ENCODE assay signal across 17 cellular contexts in genomic region chr11:1126935-1127663, GRCh38. TPM values are rescaled to one million over a fixed set of nuclear protein-coding genes. Genes with fewer than 3 reads are reported as not detected.
DNase-seq lines count a peak whose midpoint lies in the region; FAIRE-seq and TF ChIP-seq lines count a peak whose summit lies in the region.
"Had no signal": no experiment of that assay in that cellular context is flagged by ENCODE, and none has a peak within 500 bp of the region (broad histone marks: within the 10 kb centered on the region; RNA-seq: fewer than 3 reads in every experiment).

No MANE protein-coding gene starts in this region.

- no peak overlapping the region for H3K27ac ChIP-seq in kidney (ENCODE audit: low read depth in 2 of 2, low read length in 2 of 2)
- H3K27ac ChIP-seq in tibial artery: no peak overlapping the region
- H3K27ac ChIP-seq: body of pancreas, HL-60 had no signal

- no peak overlapping the region for H3K27ac Mint-ChIP-seq in activated naive CD4-positive, alpha-beta T cell treated with anti-CD3 and anti-CD28 coated beads for 36 hours
- no peak overlapping the region for H3K27ac Mint-ChIP-seq in activated naive CD4-positive, alpha-beta T cell treated with anti-CD3 and anti-CD28 coated beads, Interleukin-2, amount 10 ng/mL, durations not matched to agents 7 days and 5 days
- H3K27ac Mint-ChIP-seq: activated T-cell treated with anti-CD3 and anti-CD28 coated beads, Interleukin-2, amount 50 U/mL, for 72 hours had no signal

- no peaks in the 10 kb centered on the region for H3K36me3 Mint-ChIP-seq in activated naive CD4-positive, alpha-beta T cell treated with anti-CD3 and anti-CD28 coated beads for 36 hours (ENCODE audit: low read depth)
- H3K36me3 Mint-ChIP-seq in activated naive CD4-positive, alpha-beta T cell treated with anti-CD3 and anti-CD28 coated beads, Interleukin-2, amount 10 ng/mL, durations not matched to agents 7 days and 5 days: no peaks in the 10 kb centered on the region

- H3K27me3 ChIP-seq in NT2/D1 (ENCODE audit: insufficient read depth, insufficient read length) (peaks cover 36% of the 10 kb centered on the region), tibial artery (peaks cover 0 to 62% of the 10 kb centered on the region in 2 donors)

- FAIRE-seq in kidney (lab: Jason Lieb, UNC): no peak

- DNase-seq in activated naive CD4-positive, alpha-beta T cell treated with anti-CD3 and anti-CD28 coated beads for 36 hours: peak; percentile 0
- DNase-seq in activated naive CD4-positive, alpha-beta T cell treated with anti-CD3 and anti-CD28 coated beads, Interleukin-2, amount 10 ng/mL, durations not matched to agents 7 days and 5 days: no peak
- no peak for DNase-seq in NT2/D1 (ENCODE audit: low read depth, low spot score)
- DNase-seq in kidney: peak; percentile 63
- DNase-seq in tibial artery: peak; percentile 13 to 58
- DNase-seq in SKM-1 (lab: John Stamatoyannopoulos, UW; ENCODE audit: unreplicated experiment): no peak
- DNase-seq in NCI-H1694 (lab: John Stamatoyannopoulos, UW): no peak
- DNase-seq: activated T-cell treated with anti-CD3 and anti-CD28 coated beads, Interleukin-2, amount 50 U/mL, for 72 hours; body of pancreas; mucosa of descending colon; NCI-H1417; NCI-H2107; NCI-H524; RPMI8226; substantia nigra had no signal

- no peaks in the 10 kb centered on the region for H3K36me3 ChIP-seq in NT2/D1 (ENCODE audit: insufficient read depth, insufficient read length, low read length)
- H3K36me3 ChIP-seq in kidney (ENCODE audit: control insufficient read depth in 1 of 2, insufficient read depth in 2 of 2, low read length in 2 of 2): no peaks in the 10 kb centered on the region
- no peaks in the 10 kb centered on the region for H3K36me3 ChIP-seq in tibial artery

- no peaks in the 10 kb centered on the region for H3K4me1 Mint-ChIP-seq in activated naive CD4-positive, alpha-beta T cell treated with anti-CD3 and anti-CD28 coated beads for 36 hours (ENCODE audit: low read depth)
- no peaks in the 10 kb centered on the region for H3K4me1 Mint-ChIP-seq in activated naive CD4-positive, alpha-beta T cell treated with anti-CD3 and anti-CD28 coated beads, Interleukin-2, amount 10 ng/mL, durations not matched to agents 7 days and 5 days

- peaks cover 11% of the 10 kb centered on the region for H3K27me3 Mint-ChIP-seq in activated naive CD4-positive, alpha-beta T cell treated with anti-CD3 and anti-CD28 coated beads for 36 hours (ENCODE audit: low read depth)
- H3K27me3 Mint-ChIP-seq in activated naive CD4-positive, alpha-beta T cell treated with anti-CD3 and anti-CD28 coated beads, Interleukin-2, amount 10 ng/mL, durations not matched to agents 7 days and 5 days: peaks cover 7% of the 10 kb centered on the region

- peak overlapping the region; percentile 32 for H3K9ac ChIP-seq in NT2/D1 (ENCODE audit: insufficient read length, low read depth)
- no peak overlapping the region for H3K9ac ChIP-seq in kidney (ENCODE audit: low read length in 2 of 2)

- H3K4me3 Mint-ChIP-seq in activated naive CD4-positive, alpha-beta T cell treated with anti-CD3 and anti-CD28 coated beads for 36 hours: no peak overlapping the region
- no peak overlapping the region for H3K4me3 Mint-ChIP-seq in activated naive CD4-positive, alpha-beta T cell treated with anti-CD3 and anti-CD28 coated beads, Interleukin-2, amount 10 ng/mL, durations not matched to agents 7 days and 5 days
- H3K4me3 Mint-ChIP-seq: activated T-cell treated with anti-CD3 and anti-CD28 coated beads, Interleukin-2, amount 50 U/mL, for 72 hours had no signal

- no peaks in the 10 kb centered on the region for H3K9me3 Mint-ChIP-seq in activated naive CD4-positive, alpha-beta T cell treated with anti-CD3 and anti-CD28 coated beads for 36 hours
- H3K9me3 Mint-ChIP-seq in activated naive CD4-positive, alpha-beta T cell treated with anti-CD3 and anti-CD28 coated beads, Interleukin-2, amount 10 ng/mL, durations not matched to agents 7 days and 5 days: peaks cover 13% of the 10 kb centered on the region

- CTCF ChIA-PET in activated naive CD4-positive, alpha-beta T cell treated with anti-CD3 and anti-CD28 coated beads for 36 hours (lab: Charles Lee): no interaction called here
- CTCF ChIA-PET in activated naive CD4-positive, alpha-beta T cell treated with anti-CD3 and anti-CD28 coated beads, Interleukin-2, amount 10 ng/mL, durations not matched to agents 7 days and 5 days (lab: Charles Lee): no interaction called here

- no peak for TF ChIP-seq CTCF in kidney (IDR thresholded peaks at IDR 0.05; ENCODE audit: borderline replicate concordance, extremely low read depth, insufficient read depth)
- no peak for TF ChIP-seq CTCF in tibial artery (IDR thresholded peaks at IDR 0.05)

- intact Hi-C loops in activated naive CD4-positive, alpha-beta T cell treated with anti-CD3 and anti-CD28 coated beads for 36 hours (cut with micrococcal nuclease): no loop called here
- intact Hi-C loops in kidney (cut with DNase I) (no loop called here), tibial artery (cut with DNase I; ENCODE audit: low total_unique reads) (no loop called here)

- H3K4me3 ChIP-seq in NT2/D1 (ENCODE audit: insufficient read length, low read depth) (no peak overlapping the region), kidney (ENCODE audit: low read length in 2 of 2) (no peak overlapping the region), tibial artery (no peak overlapping the region)
- H3K4me3 ChIP-seq: body of pancreas, mucosa of descending colon had no signal

- H3K4me1 ChIP-seq in NT2/D1 (ENCODE audit: insufficient read depth, insufficient read length) (peaks cover 18% of the 10 kb centered on the region), kidney (ENCODE audit: control insufficient read depth in 1 of 2, insufficient read depth in 1 of 2, low read depth in 1 of 2, low read length in 2 of 2) (no peaks in the 10 kb centered on the region), tibial artery (no peaks in the 10 kb centered on the region)
- H3K4me1 ChIP-seq: body of pancreas had no signal

- H3K9me3 ChIP-seq in NT2/D1 (ENCODE audit: insufficient read depth, low read length) (no peaks in the 10 kb centered on the region), kidney (ENCODE audit: control insufficient read depth in 1 of 2, low read length in 2 of 2) (no peaks in the 10 kb centered on the region), tibial artery (no peaks in the 10 kb centered on the region)
- H3K9me3 ChIP-seq: body of pancreas, mucosa of descending colon had no signal

RNA-seq across cellular contexts. Expression of gene MUC5AC, which starts 30.7 kb away (rescaled TPM):
- total RNA-seq in activated naive CD4-positive, alpha-beta T cell treated with anti-CD3 and anti-CD28 coated beads for 36 hours: not detected
- 0.03 TPM for total RNA-seq in kidney
- polyA plus RNA-seq in kidney (ENCODE audit: insufficient read depth, low read depth, low replicate concordance): not detected
- total RNA-seq: activated T-cell treated with anti-CD3 and anti-CD28 coated beads, Interleukin-2, amount 50 U/mL, for 72 hours; liver had no signal
- polyA plus RNA-seq: liver had no signal

RNA-seq across cellular contexts. Expression of gene MUC2, which starts 52.4 kb away (rescaled TPM):
- total RNA-seq in activated naive CD4-positive, alpha-beta T cell treated with anti-CD3 and anti-CD28 coated beads for 36 hours: not detected
- not detected for total RNA-seq in kidney
- polyA plus RNA-seq in kidney (ENCODE audit: insufficient read depth, low read depth, low replicate concordance): not detected
- total RNA-seq: activated T-cell treated with anti-CD3 and anti-CD28 coated beads, Interleukin-2, amount 50 U/mL, for 72 hours; liver had no signal

Comparison
In these comparisons a context has a peak if more than half of its experiments do, and no peak if none do; other contexts are left out.
1. DNase-seq: peak in activated naive CD4-positive, alpha-beta T cell treated with anti-CD3 and anti-CD28 coated beads for 36 hours (single experiment), kidney (single experiment) and tibial artery (2 of 2); none in activated naive CD4-positive, alpha-beta T cell treated with anti-CD3 and anti-CD28 coated beads, Interleukin-2, amount 10 ng/mL, durations not matched to agents 7 days and 5 days (single experiment), NT2/D1 (single experiment), SKM-1 (single experiment) and NCI-H1694 (single experiment).